In genomic region chr4:168781341-168781740, GRCh38 we compare ENCODE assay signal across 15 cellular contexts.
"Had no signal": no experiment of that assay in that cellular context is flagged by ENCODE, and none has a peak within 500 bp of the region (broad histone marks: within the 10 kb centered on the region; RNA-seq: fewer than 3 reads in every experiment).

No MANE protein-coding gene starts in this region.

- H3K4me3 ChIP-seq: transverse colon had no signal

- H3K36me3 ChIP-seq: transverse colon, WERI-Rb-1 had no signal

- H3K27ac ChIP-seq: epithelial cell of prostate, transverse colon, WERI-Rb-1 had no signal

- DNase-seq: activated CD4-positive, alpha-beta memory T cell treated with anti-CD3 and anti-CD28 coated beads, Interleukin-2, amount 10 ng/mL, durations not matched to agents 7 days and 5 days; activated CD4-positive, alpha-beta T cell treated with anti-CD3 and anti-CD28 coated beads for 4 hours; activated effector memory CD4-positive, alpha-beta T cell treated with anti-CD3 and anti-CD28 coated beads, Interleukin-2, amount 50 U/mL, for 16 hours; activated T-cell treated with anti-CD3 and anti-CD28 coated beads, Interleukin-2, amount 50 U/mL, for 4 hours; dermis blood vessel endothelial cell; effector memory CD8-positive, alpha-beta T cell; foreskin melanocyte; head of caudate nucleus; naive thymus-derived CD8-positive, alpha-beta T cell; stimulated activated naive CD4-positive, alpha-beta T cell; T-helper 17 cell; transverse colon; WERI-Rb-1 had no signal

- H3K27me3 ChIP-seq: transverse colon had no signal

- ATAC-seq: activated naive CD4-positive, alpha-beta T cell treated with anti-CD3 and anti-CD28 coated beads, Interleukin-2, amount 50 U/mL, for 72 hours; activated T-cell treated with anti-CD3 and anti-CD28 coated beads, Interleukin-2, amount 50 U/mL, for 4 hours; effector memory CD8-positive, alpha-beta T cell; naive thymus-derived CD8-positive, alpha-beta T cell; T-helper 17 cell had no signal
